ENCODE assay signal across 19 cellular contexts in the genomic region with DNA sequence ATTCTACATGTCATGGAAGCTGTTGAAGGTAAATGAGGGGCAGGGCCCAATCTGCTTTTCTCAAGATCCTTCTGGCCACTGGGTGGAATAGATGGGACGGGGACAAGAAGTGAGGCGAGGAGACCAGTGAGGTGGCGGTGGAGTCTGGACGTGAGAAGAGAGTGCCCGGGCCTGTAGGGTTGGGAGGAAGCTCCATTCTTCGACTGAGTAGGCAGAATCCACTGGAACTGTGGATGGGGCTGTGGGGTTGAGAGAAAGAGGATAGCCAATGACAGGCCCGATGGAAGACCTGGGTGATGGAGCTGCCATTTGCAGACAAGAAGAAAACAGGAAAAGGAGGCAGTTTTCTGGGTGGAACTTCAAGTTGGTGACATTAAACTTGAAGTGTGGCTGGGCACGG. TPM values are rescaled to one million over a fixed set of nuclear protein-coding genes. Genes with fewer than 3 reads are reported as not detected.
"Had no signal": no experiment of that assay in that cellular context is flagged by ENCODE, and none has a peak within 500 bp of the region (broad histone marks: within the 10 kb centered on the region; RNA-seq: fewer than 3 reads in every experiment).

No MANE protein-coding gene starts in this region.

- H3K27ac Mint-ChIP-seq: memory B cell; stimulated activated naive CD8-positive, alpha-beta T cell treated with anti-CD3 and anti-CD28 coated beads, Interleukin-15, Interleukin-2, amounts not matched to agents 100 ng/mL and 50 ng/mL, for 24 hours had no signal

- ATAC-seq: activated CD4-positive, CD25-positive, alpha-beta regulatory T cell treated with anti-CD3 and anti-CD28 coated beads, Interleukin-2, amount 50 U/mL, for 24 hours; T-cell had no signal

- H3K9ac ChIP-seq: parathyroid adenoma, SK-N-SH had no signal

- H3K4me3 Mint-ChIP-seq: memory B cell; stimulated activated naive CD8-positive, alpha-beta T cell treated with anti-CD3 and anti-CD28 coated beads, Interleukin-15, Interleukin-2, amounts not matched to agents 100 ng/mL and 50 ng/mL, for 24 hours; T-cell had no signal

- H3K27me3 ChIP-seq: dorsolateral prefrontal cortex, esophagus muscularis mucosa had no signal

- H3K36me3 Mint-ChIP-seq: T-cell had no signal

- DNase-seq: activated CD4-positive, alpha-beta T cell treated with anti-CD3 and anti-CD28 coated beads, Interleukin-2, amount 50 U/mL, for 1 hour; activated CD8-positive, alpha-beta memory T cell treated with anti-CD3 and anti-CD28 coated beads for 24 hours; activated naive CD4-positive, alpha-beta T cell treated with Interleukin-2 at 50 U/mL for 16 hours; anterior cingulate cortex; hypothalamus; left ventricle myocardium inferior; retina; SK-N-SH; T-cell; T-helper 9 cell had no signal

- H3K4me3 ChIP-seq: dorsolateral prefrontal cortex, esophagus muscularis mucosa, left ventricle myocardium inferior, skin epidermis, thoracic aorta had no signal

- H3K27me3 Mint-ChIP-seq: stimulated activated naive CD8-positive, alpha-beta T cell treated with anti-CD3 and anti-CD28 coated beads, Interleukin-15, Interleukin-2, amounts not matched to agents 100 ng/mL and 50 ng/mL, for 24 hours; T-cell had no signal

- H3K4me1 Mint-ChIP-seq: memory B cell, T-cell had no signal

- H3K36me3 ChIP-seq: esophagus muscularis mucosa, left ventricle myocardium inferior, thoracic aorta had no signal

- H3K9me3 ChIP-seq: esophagus muscularis mucosa, left ventricle myocardium inferior, SK-N-SH, thoracic aorta had no signal

- H3K4me1 ChIP-seq: left ventricle myocardium inferior, parathyroid adenoma had no signal

- H3K27ac ChIP-seq: dorsolateral prefrontal cortex, left ventricle myocardium inferior, parathyroid adenoma, thoracic aorta had no signal

RNA-seq across cellular contexts. Expression of a gene that starts 10.3 kb away (rescaled TPM):
- total RNA-seq: kidney epithelial cell had no signal
- polyA plus RNA-seq: SK-N-SH had no signal
